In genomic region chr12:47133981-47134380, GRCh38 we compare ENCODE assay signal across 22 cellular contexts. TPM values are rescaled to one million over a fixed set of nuclear protein-coding genes. Genes with fewer than 3 reads are reported as not detected.
DNase-seq lines count a peak whose midpoint lies in the region; ATAC-seq, FAIRE-seq and TF ChIP-seq lines count a peak whose summit lies in the region.
"Had no signal": no experiment of that assay in that cellular context is flagged by ENCODE, and none has a peak within 500 bp of the region (broad histone marks: within the 10 kb centered on the region; RNA-seq: fewer than 3 reads in every experiment).

No MANE protein-coding gene starts in this region.

- intact Hi-C loops in activated CD4-positive, alpha-beta T cell treated with anti-CD3 and anti-CD28 coated beads, Interleukin-2, amount 10 ng/mL, durations not matched to agents 24 days and 14 days (cut with micrococcal nuclease): no loop called here

- no peak overlapping the region for H3K4me3 Mint-ChIP-seq in activated CD4-positive, alpha-beta T cell treated with anti-CD3 and anti-CD28 coated beads, Interleukin-2, amount 10 ng/mL, durations not matched to agents 24 days and 14 days
- no peak overlapping the region for H3K4me3 Mint-ChIP-seq in stimulated activated naive CD8-positive, alpha-beta T cell treated with anti-CD3 and anti-CD28 coated beads, Interleukin-15, Interleukin-2, amounts not matched to agents 100 ng/mL and 50 ng/mL, for 24 hours
- H3K4me3 Mint-ChIP-seq in stimulated activated naive CD8-positive, alpha-beta T cell treated with anti-CD3 and anti-CD28 coated beads, Interleukin-15, amount 100 ng/mL, for 72 hours: no peak overlapping the region
- H3K4me3 Mint-ChIP-seq: CD8-positive, alpha-beta memory T cell; HFFc6 had no signal

- peaks cover 7% of the 10 kb centered on the region for H3K4me1 Mint-ChIP-seq in activated CD4-positive, alpha-beta T cell treated with anti-CD3 and anti-CD28 coated beads, Interleukin-2, amount 10 ng/mL, durations not matched to agents 24 days and 14 days
- H3K4me1 Mint-ChIP-seq in stimulated activated naive CD8-positive, alpha-beta T cell treated with anti-CD3 and anti-CD28 coated beads, Interleukin-15, Interleukin-2, amounts not matched to agents 100 ng/mL and 50 ng/mL, for 24 hours (ENCODE audit: low read depth): peaks cover 12% of the 10 kb centered on the region
- H3K4me1 Mint-ChIP-seq in stimulated activated naive CD8-positive, alpha-beta T cell treated with anti-CD3 and anti-CD28 coated beads, Interleukin-15, amount 100 ng/mL, for 72 hours: peaks cover 14% of the 10 kb centered on the region

- no peak for TF ChIP-seq CTCF in bronchial epithelial cell (IDR thresholded peaks at IDR 0.05; ENCODE audit: insufficient read depth, low read length, severe bottlenecking)

- peak; percentile 18 for DNase-seq in activated CD4-positive, alpha-beta T cell treated with anti-CD3 and anti-CD28 coated beads for 48 hours
- DNase-seq in activated CD4-positive, alpha-beta T cell treated with anti-CD3 and anti-CD28 coated beads, Interleukin-2, amount 10 ng/mL, durations not matched to agents 24 days and 14 days: no peak
- DNase-seq in stimulated activated naive CD8-positive, alpha-beta T cell treated with anti-CD3 and anti-CD28 coated beads, Interleukin-15, amount 100 ng/mL, for 72 hours: no peak
- DNase-seq in bronchial epithelial cell (ENCODE audit: low read depth) (peak; percentile 13), RPMI8226 (no peak)
- DNase-seq: CD8-positive, alpha-beta memory T cell; DMS79 treated with DMSO at 0.1 percent for 48 hours; GF-D8; HFFc6; KBM-7; NCI-H1436 treated with DMSO at 0.1 percent for 48 hours; NCI-H2029 treated with DMSO at 0.1 percent for 48 hours; NCI-H2171 treated with DMSO at 0.1 percent for 48 hours; NCI-H446 treated with DMSO at 0.1 percent for 48 hours; NK-92 treated with Interleukin-12 subunit alpha and Interleukin-12 subunit beta, amount 100 ng/mL, for 24 hours had no signal

- no peaks in the 10 kb centered on the region for H3K27me3 ChIP-seq in bronchial epithelial cell (ENCODE audit: control insufficient read depth, insufficient read depth, low read length)
- H3K27me3 ChIP-seq: BLaER1 had no signal

- H3K4me3 ChIP-seq in bronchial epithelial cell (ENCODE audit: low read depth, low read length): no peak overlapping the region
- H3K4me3 ChIP-seq: BLaER1 had no signal

- H3K27me3 Mint-ChIP-seq in activated CD4-positive, alpha-beta T cell treated with anti-CD3 and anti-CD28 coated beads, Interleukin-2, amount 10 ng/mL, durations not matched to agents 24 days and 14 days: no peaks in the 10 kb centered on the region
- no peaks in the 10 kb centered on the region for H3K27me3 Mint-ChIP-seq in stimulated activated naive CD8-positive, alpha-beta T cell treated with anti-CD3 and anti-CD28 coated beads, Interleukin-15, Interleukin-2, amounts not matched to agents 100 ng/mL and 50 ng/mL, for 24 hours
- H3K27me3 Mint-ChIP-seq in stimulated activated naive CD8-positive, alpha-beta T cell treated with anti-CD3 and anti-CD28 coated beads, Interleukin-15, amount 100 ng/mL, for 72 hours: no peaks in the 10 kb centered on the region
- H3K27me3 Mint-ChIP-seq: CD8-positive, alpha-beta memory T cell had no signal

- ATAC-seq in stimulated activated naive CD8-positive, alpha-beta T cell treated with anti-CD3 and anti-CD28 coated beads, Interleukin-15, amount 100 ng/mL, for 72 hours: no peak
- ATAC-seq in GM21447 (IDR thresholded peaks at IDR 0.05; ENCODE audit: unreplicated experiment) (no peak), GM18909 (IDR thresholded peaks at IDR 0.05; ENCODE audit: poor library complexity, unreplicated experiment) (no peak)

- no peak for FAIRE-seq in bronchial epithelial cell (lab: Jason Lieb, UNC)
- FAIRE-seq: GM12891, GM18507 had no signal

- no peak overlapping the region for H3K27ac Mint-ChIP-seq in activated CD4-positive, alpha-beta T cell treated with anti-CD3 and anti-CD28 coated beads, Interleukin-2, amount 10 ng/mL, durations not matched to agents 24 days and 14 days
- H3K27ac Mint-ChIP-seq in stimulated activated naive CD8-positive, alpha-beta T cell treated with anti-CD3 and anti-CD28 coated beads, Interleukin-15, Interleukin-2, amounts not matched to agents 100 ng/mL and 50 ng/mL, for 24 hours: peak overlapping the region; percentile 77
- peak overlapping the region in 1 of 2 donors; percentile 76 for H3K27ac Mint-ChIP-seq in stimulated activated naive CD8-positive, alpha-beta T cell treated with anti-CD3 and anti-CD28 coated beads, Interleukin-15, amount 100 ng/mL, for 72 hours
- H3K27ac Mint-ChIP-seq: HFFc6 had no signal

- H3K36me3 Mint-ChIP-seq in activated CD4-positive, alpha-beta T cell treated with anti-CD3 and anti-CD28 coated beads, Interleukin-2, amount 10 ng/mL, durations not matched to agents 24 days and 14 days (ENCODE audit: low read depth): peaks cover 36% of the 10 kb centered on the region
- peaks cover 33% of the 10 kb centered on the region for H3K36me3 Mint-ChIP-seq in stimulated activated naive CD8-positive, alpha-beta T cell treated with anti-CD3 and anti-CD28 coated beads, Interleukin-15, Interleukin-2, amounts not matched to agents 100 ng/mL and 50 ng/mL, for 24 hours (ENCODE audit: low read depth)

- peaks cover 2% of the 10 kb centered on the region for H3K36me3 ChIP-seq in bronchial epithelial cell (ENCODE audit: control insufficient read depth, insufficient read depth, low read length)
- H3K36me3 ChIP-seq: BLaER1 had no signal

- H3K9me3 Mint-ChIP-seq in activated CD4-positive, alpha-beta T cell treated with anti-CD3 and anti-CD28 coated beads, Interleukin-2, amount 10 ng/mL, durations not matched to agents 24 days and 14 days: peaks cover 1% of the 10 kb centered on the region
- peaks cover 1% of the 10 kb centered on the region for H3K9me3 Mint-ChIP-seq in stimulated activated naive CD8-positive, alpha-beta T cell treated with anti-CD3 and anti-CD28 coated beads, Interleukin-15, Interleukin-2, amounts not matched to agents 100 ng/mL and 50 ng/mL, for 24 hours
- H3K9me3 Mint-ChIP-seq in stimulated activated naive CD8-positive, alpha-beta T cell treated with anti-CD3 and anti-CD28 coated beads, Interleukin-15, amount 100 ng/mL, for 72 hours: peaks cover 2 to 7% of the 10 kb centered on the region in 2 donors
- H3K9me3 Mint-ChIP-seq: CD8-positive, alpha-beta memory T cell; HFFc6 had no signal

RNA-seq across cellular contexts. Expression of gene AMIGO2, which starts 54.2 kb away (rescaled TPM):
- 13.6 and 14.4 TPM in 2 replicates for total RNA-seq in activated CD4-positive, alpha-beta T cell treated with anti-CD3 and anti-CD28 coated beads, Interleukin-2, amount 10 ng/mL, durations not matched to agents 24 days and 14 days
- total RNA-seq in bronchial epithelial cell: 3.7 and 61.1 TPM in 2 replicates
- total RNA-seq: OCI-LY7 had no signal

RNA-seq across cellular contexts. Expression of gene PCED1B, which starts 54.6 kb away (rescaled TPM):
- 51.7 and 55.2 TPM in 2 replicates for total RNA-seq in activated CD4-positive, alpha-beta T cell treated with anti-CD3 and anti-CD28 coated beads, Interleukin-2, amount 10 ng/mL, durations not matched to agents 24 days and 14 days
- total RNA-seq in bronchial epithelial cell: 0.51 and 1.3 TPM in 2 replicates

Comparison
In these comparisons a context has a peak if more than half of its experiments do, and no peak if none do; other contexts are left out.
1. DNase-seq: peak in activated CD4-positive, alpha-beta T cell treated with anti-CD3 and anti-CD28 coated beads for 48 hours (single experiment) and bronchial epithelial cell (single experiment); none in activated CD4-positive, alpha-beta T cell treated with anti-CD3 and anti-CD28 coated beads, Interleukin-2, amount 10 ng/mL, durations not matched to agents 24 days and 14 days (single experiment), stimulated activated naive CD8-positive, alpha-beta T cell treated with anti-CD3 and anti-CD28 coated beads, Interleukin-15, amount 100 ng/mL, for 72 hours (0 of 2) and RPMI8226 (single experiment).
2. RNA of gene PCED1B, which starts 54.6 kb away (total RNA-seq): 51.7 to 55.2 TPM in activated CD4-positive, alpha-beta T cell treated with anti-CD3 and anti-CD28 coated beads, Interleukin-2, amount 10 ng/mL, durations not matched to agents 24 days and 14 days; 0.51 to 1.3 TPM in bronchial epithelial cell; every median in the first group is over 10 times any median in the second.